Comparison of ENCODE assay signal across 23 cellular contexts in genomic region chr20:11861479-11861878, GRCh38. TPM values are rescaled to one million over a fixed set of nuclear protein-coding genes. Genes with fewer than 3 reads are reported as not detected.
DNase-seq lines count a peak whose midpoint lies in the region; ATAC-seq and TF ChIP-seq lines count a peak whose summit lies in the region.
"Had no signal": no experiment of that assay in that cellular context is flagged by ENCODE, and none has a peak within 500 bp of the region (broad histone marks: within the 10 kb centered on the region; RNA-seq: fewer than 3 reads in every experiment).

No MANE protein-coding gene starts in this region.

- H3K36me3 ChIP-seq in heart left ventricle (no peaks in the 10 kb centered on the region), trophoblast cell (ENCODE audit: control insufficient read depth in 1 of 2, insufficient read depth in 2 of 2, low read length in 2 of 2) (no peaks in the 10 kb centered on the region), colonic mucosa (no peaks in the 10 kb centered on the region)
- H3K36me3 ChIP-seq: BE2C; BLaER1 treated with 17β-estradiol and CSF1 and Interleukin-3, amounts not matched to agents 10 nM and 100 nM had no signal

- H2AFZ ChIP-seq in trophoblast cell (ENCODE audit: insufficient read depth, low read length, poor library complexity), result no peak overlapping the region
- H2AFZ ChIP-seq: GM23338 had no signal

- ATAC-seq in heart left ventricle (peak in 3 of 4 donors; percentile 37 to 62 (median 51)), left ventricle myocardium superior (no peak), GM21515 (IDR thresholded peaks at IDR 0.05; ENCODE audit: unreplicated experiment) (no peak)
- ATAC-seq: A549, GM12878, GM23338, HCT116 had no signal

- intact Hi-C loops in heart left ventricle (cut with DNase I) (no loop called here), left ventricle myocardium superior (cut with micrococcal nuclease) (no loop called here), colonic mucosa (cut with DNase I) (no loop called here)

- no peak overlapping the region for H3K4me3 ChIP-seq in heart left ventricle
- no peak overlapping the region for H3K4me3 ChIP-seq in trophoblast cell (ENCODE audit: low read depth, low read length)
- no peak overlapping the region for H3K4me3 ChIP-seq in colonic mucosa
- H3K4me3 ChIP-seq: A549; BLaER1 treated with 17β-estradiol and CSF1 and Interleukin-3, amounts not matched to agents 10 nM and 100 nM; GM12878; GM23338 had no signal

- no peak overlapping the region for H2BK120ac ChIP-seq in trophoblast cell (ENCODE audit: insufficient read depth, low read length, poor library complexity)

- H3K23ac ChIP-seq in trophoblast cell (ENCODE audit: low read length), result peak overlapping the region; percentile 78

- H3K27ac ChIP-seq in heart left ventricle (no peak overlapping the region), trophoblast cell (ENCODE audit: low read depth, low read length) (no peak overlapping the region), colonic mucosa (no peak overlapping the region)
- H3K27ac ChIP-seq: A549; BLaER1 treated with 17β-estradiol and CSF1 and Interleukin-3, amounts not matched to agents 10 nM and 100 nM had no signal

- no peak for DNase-seq in heart left ventricle
- DNase-seq in left ventricle myocardium superior, result no peak
- DNase-seq in mucosa of gallbladder (ENCODE audit: low spot score), result peak; percentile 19
- DNase-seq in trophoblast cell, result no peak
- no peak for DNase-seq in colonic mucosa
- no peak for DNase-seq in NCI-H187 treated with DMSO at 0.1 percent for 48 hours (lab: John Stamatoyannopoulos, UW)
- DNase-seq: 8988T; ACHN; AML-193; BE2C; CD4-positive, alpha-beta T cell; CD8-positive, alpha-beta memory T cell; DMS 273 treated with DMSO at 0.1 percent for 48 hours; DMS79; EL; GDM1; H9 had no signal

- H2AK5ac ChIP-seq in trophoblast cell (ENCODE audit: low read length), result no peak overlapping the region

- TF ChIP-seq POLR2A in heart left ventricle (IDR thresholded peaks at IDR 0.05), result no peak

- H4K12ac ChIP-seq in trophoblast cell (ENCODE audit: low read depth, low read length), result no peak overlapping the region

- H2BK12ac ChIP-seq in trophoblast cell (ENCODE audit: low read length), result peak overlapping the region; percentile 85

- WGBS in heart left ventricle, 4 donors, result 9 to 30% (median 13%) methylated on average over 3 of the region's 3 CpGs
- WGBS in trophoblast cell (ENCODE audit: extremely low coverage, insufficient coverage, insufficient read length), result no CpG with 5 or more reads among the region's 3 CpGs

- no peak overlapping the region for H4K8ac ChIP-seq in trophoblast cell (ENCODE audit: low read depth, low read length)

- no peak overlapping the region for H2BK5ac ChIP-seq in trophoblast cell (ENCODE audit: low read depth, low read length, poor library complexity)

- H3K27me3 ChIP-seq in heart left ventricle (no peaks in the 10 kb centered on the region), trophoblast cell (ENCODE audit: insufficient read depth, low read length) (no peaks in the 10 kb centered on the region), colonic mucosa (no peaks in the 10 kb centered on the region)
- H3K27me3 ChIP-seq: BE2C; BLaER1 treated with 17β-estradiol and CSF1 and Interleukin-3, amounts not matched to agents 10 nM and 100 nM had no signal

- no peak overlapping the region for H3K18ac ChIP-seq in trophoblast cell (ENCODE audit: low read length)

- H3K4ac ChIP-seq in trophoblast cell (ENCODE audit: low read depth, low read length), result no peak overlapping the region

- H3K9ac ChIP-seq in trophoblast cell (ENCODE audit: low read length) (no peak overlapping the region), colonic mucosa (ENCODE audit: low read depth in 2 of 2, low read length in 2 of 2) (no peak overlapping the region)
- H3K9ac ChIP-seq: BLaER1 treated with 17β-estradiol and CSF1 and Interleukin-3, amounts not matched to agents 10 nM and 100 nM had no signal

- peak overlapping the region; percentile 70 for H4K91ac ChIP-seq in trophoblast cell (ENCODE audit: low read depth, low read length)

- no peaks in the 10 kb centered on the region for H3K79me2 ChIP-seq in trophoblast cell (ENCODE audit: control insufficient read depth, insufficient read depth, low read length, poor library complexity)

- peaks cover 0 to 10% (median 0%) of the 10 kb centered on the region in 12 donors for H3K4me1 ChIP-seq in heart left ventricle
- H3K4me1 ChIP-seq in trophoblast cell (ENCODE audit: control insufficient read depth in 1 of 2, insufficient read depth in 2 of 2, low read length in 2 of 2), result no peaks in the 10 kb centered on the region
- H3K4me1 ChIP-seq in colonic mucosa, result no peaks in the 10 kb centered on the region
- H3K4me1 ChIP-seq: A549; BE2C; BLaER1 treated with 17β-estradiol and CSF1 and Interleukin-3, amounts not matched to agents 10 nM and 100 nM had no signal

- no peak overlapping the region for H3K4me2 ChIP-seq in trophoblast cell (ENCODE audit: low read length)
- H3K4me2 ChIP-seq: A549; BLaER1 treated with 17β-estradiol and CSF1 and Interleukin-3, amounts not matched to agents 10 nM and 100 nM; GM23338 had no signal

- H3K9me3 ChIP-seq in heart left ventricle (no peaks in the 10 kb centered on the region), trophoblast cell (ENCODE audit: insufficient read depth, low read depth, low read length) (no peaks in the 10 kb centered on the region), colonic mucosa (no peaks in the 10 kb centered on the region)
- H3K9me3 ChIP-seq: A549; BE2C; BLaER1 treated with 17β-estradiol and CSF1 and Interleukin-3, amounts not matched to agents 10 nM and 100 nM had no signal

- no peak overlapping the region for H3K14ac ChIP-seq in trophoblast cell (ENCODE audit: low read length)

- TF ChIP-seq CTCF in heart left ventricle (IDR thresholded peaks at IDR 0.05), result no peak
- TF ChIP-seq CTCF in colonic mucosa (IDR thresholded peaks at IDR 0.05), result no peak

- peaks cover 3% of the 10 kb centered on the region for H3K79me1 ChIP-seq in trophoblast cell (ENCODE audit: low read length)

RNA-seq across cellular contexts. Expression of gene BTBD3, which starts 56.2 kb away (rescaled TPM):
- total RNA-seq in heart left ventricle, result 10 to 100 TPM; 18.0 to 33.9 (median 24.3) TPM
- 10 to 100 TPM in 1 of 2 donors, 1 to 10 TPM in 1; 4.8 to 14.3 TPM for polyA plus RNA-seq in heart left ventricle
- total RNA-seq in left ventricle myocardium superior, result 30.2 TPM
- 33.6 TPM for total RNA-seq in mucosa of gallbladder
- 92.7 and 102 TPM in 2 replicates for polyA plus RNA-seq in trophoblast cell (2013)
- 10 to 100 TPM; 33.8 to 52.1 TPM for total RNA-seq in colonic mucosa

Comparison
In these comparisons a context has a peak if more than half of its experiments do, and no peak if none do; other contexts are left out.
1. ATAC-seq: peak in heart left ventricle (3 of 4); none in left ventricle myocardium superior (single experiment) and GM21515 (single experiment).